In the genomic region with DNA sequence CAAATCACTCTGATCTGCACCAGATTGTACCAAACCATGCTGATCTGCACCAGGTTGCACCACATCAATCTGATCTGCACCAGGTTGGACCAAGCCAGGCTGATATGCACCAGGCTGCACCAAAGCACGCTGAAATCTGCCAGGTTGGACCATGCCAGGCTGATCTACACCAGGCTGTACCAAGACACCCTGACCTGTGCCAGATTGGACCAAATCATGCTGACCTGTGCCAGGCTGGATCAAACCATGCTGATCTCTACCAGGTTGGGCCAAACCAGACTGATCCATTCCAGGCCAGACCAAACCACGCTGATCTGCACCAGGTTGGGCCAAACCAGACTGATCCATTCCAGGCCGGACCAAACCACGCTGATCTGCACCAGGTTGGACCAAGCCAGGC, we compare ENCODE assay signal across 2 cellular contexts.
TF ChIP-seq lines count a peak whose summit lies in the region.

No MANE protein-coding gene starts in this region.

TF ChIP-seq in H1, 55 proteins besides CTCF, POLR2A, EP300 and RAD21:
- no peak for TF ChIP-seq CEBPB (IDR thresholded peaks at IDR 0.05; ENCODE audit: low read depth, low read length)
- TF ChIP-seq SP2 (IDR thresholded peaks at IDR 0.05; ENCODE audit: low read length): no peak
- TF ChIP-seq ZNF274 (IDR thresholded peaks at IDR 0.05; ENCODE audit: borderline replicate concordance, extremely low read depth, low read length): no peak
- TF ChIP-seq EZH2 (IDR thresholded peaks at IDR 0.05; ENCODE audit: low read depth, low read length, severe bottlenecking): no peak
TF ChIP-seq in H1: peak in this region for 0.

TF ChIP-seq in HepG2, 621 proteins besides CTCF, POLR2A, EP300 and RAD21:
- no peak for TF ChIP-seq SNAI1 (CRISPR knock-in tag; IDR thresholded peaks at IDR 0.05; ENCODE audit: borderline replicate concordance)
- peak; percentile 52; the same call in 1 of the 2 replicates for TF ChIP-seq EED (CRISPR knock-in tag; IDR thresholded peaks at IDR 0.05)
TF ChIP-seq in HepG2: peak in this region for 1.
